Comparison of ENCODE assay signal across 1 cellular context in genomic region chr9:90555351-90556057, GRCh38.
A peak's percentile ranks its signal among the peaks of the same experiment; 100 is the strongest.
TF ChIP-seq lines count a peak whose summit lies in the region.

No MANE protein-coding gene starts in this region.

TF ChIP-seq in HepG2, 621 proteins besides CTCF, POLR2A, EP300 and RAD21 (continued from another document):
- TF ChIP-seq ZNF609 (CRISPR knock-in tag; IDR thresholded peaks at IDR 0.05; ENCODE audit: borderline replicate concordance), result peak; percentile 36; the same call in 1 of the 2 replicates
- TF ChIP-seq DZIP1 (CRISPR knock-in tag; IDR thresholded peaks at IDR 0.05), result no peak
TF ChIP-seq in HepG2: peak in this region for 8.
